ENCODE assay signal across 10 cellular contexts in the genomic region with DNA sequence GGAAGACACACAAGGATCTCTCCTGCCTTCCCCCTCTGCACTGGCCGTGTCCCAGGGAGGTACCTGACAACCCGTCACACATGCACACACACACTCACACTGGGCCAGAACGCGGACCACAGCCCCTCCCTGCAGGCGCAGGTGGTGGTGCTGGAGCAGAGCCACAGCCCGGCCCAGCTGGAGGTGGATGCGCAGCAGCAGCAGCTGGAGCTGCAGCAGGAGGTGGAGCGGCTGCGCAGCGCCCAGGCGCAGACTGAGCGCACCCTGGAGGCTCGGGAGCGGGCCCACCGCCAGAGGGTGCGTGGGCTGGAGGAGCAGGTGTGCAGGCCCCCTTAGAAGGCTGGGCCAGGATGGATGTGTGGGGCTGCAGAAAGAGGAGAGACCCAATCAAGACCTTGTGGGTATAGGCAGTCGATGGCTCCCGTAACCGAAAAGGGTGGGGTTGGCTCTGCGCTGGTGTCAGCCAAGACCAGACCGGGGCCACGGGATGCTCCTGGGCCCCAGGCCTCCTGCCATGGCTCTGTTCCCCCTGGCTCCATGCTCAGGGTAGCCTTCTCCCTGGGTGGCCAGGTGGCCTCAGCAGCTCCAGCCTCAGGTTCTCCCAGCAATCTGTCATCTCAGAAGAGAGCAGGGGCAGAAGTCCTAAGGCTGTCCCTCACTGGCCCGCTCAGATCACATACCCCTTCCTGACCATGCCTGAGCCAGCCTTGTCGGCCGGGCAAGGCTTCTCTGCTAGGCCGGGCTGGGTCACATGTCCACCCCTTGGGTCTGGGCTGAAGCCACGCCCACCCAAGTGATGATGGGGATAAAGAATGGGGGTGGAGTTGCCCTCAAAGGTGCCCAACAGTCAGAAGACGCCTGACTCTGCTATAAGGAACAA. TPM values are rescaled to one million over a fixed set of nuclear protein-coding genes. Genes with fewer than 3 reads are reported as not detected.
DNase-seq lines count a peak whose midpoint lies in the region; FAIRE-seq and TF ChIP-seq lines count a peak whose summit lies in the region.
"Had no signal": no experiment of that assay in that cellular context is flagged by ENCODE, and none has a peak within 500 bp of the region (broad histone marks: within the 10 kb centered on the region; RNA-seq: fewer than 3 reads in every experiment).

No MANE protein-coding gene starts in this region.

- H3K18ac ChIP-seq in mesenchymal stem cell (ENCODE audit: low read depth in 1 of 2, low read length in 2 of 2), result peak overlapping the region in 1 of 2 experiments; percentile 13

- H3K27me3 ChIP-seq in mesenchymal stem cell (ENCODE audit: control insufficient read depth in 1 of 2, insufficient read depth in 1 of 2, low read length in 2 of 2), result no peaks in the 10 kb centered on the region
- H3K27me3 ChIP-seq: SJSA1 had no signal

- in situ Hi-C loops in astrocyte of the spinal cord (cut with HindIII; ENCODE audit: low sequenced_read_pairs), result no loop called here

- no peaks in the 10 kb centered on the region for H3K9me3 ChIP-seq in mesenchymal stem cell (ENCODE audit: control insufficient read depth, low read length)
- H3K9me3 ChIP-seq in kidney (ENCODE audit: control insufficient read depth in 1 of 2, low read length in 2 of 2), result no peaks in the 10 kb centered on the region
- H3K9me3 ChIP-seq: SJSA1 had no signal

- no peak overlapping the region for H2BK5ac ChIP-seq in mesenchymal stem cell (ENCODE audit: low read depth, low read length, poor library complexity, severe bottlenecking)

- no peak overlapping the region for H2BK120ac ChIP-seq in mesenchymal stem cell (ENCODE audit: low read depth, low read length)

- H3K4ac ChIP-seq in mesenchymal stem cell (ENCODE audit: low read depth in 1 of 2, low read length in 2 of 2), result no peak overlapping the region

- no peak for TF ChIP-seq CTCF in astrocyte of the spinal cord (IDR thresholded peaks at IDR 0.05; ENCODE audit: low read depth, low read length)
- no peak for TF ChIP-seq CTCF in kidney (IDR thresholded peaks at IDR 0.05; ENCODE audit: borderline replicate concordance, extremely low read depth, insufficient read depth)

- H3K4me2 ChIP-seq in mesenchymal stem cell (ENCODE audit: low read length, poor library complexity, severe bottlenecking), result no peak overlapping the region

- H3K27ac ChIP-seq in mesenchymal stem cell (ENCODE audit: low read length, poor library complexity, severe bottlenecking) (peak overlapping the region; percentile 6), kidney (ENCODE audit: low read depth in 2 of 2, low read length in 2 of 2) (no peak overlapping the region)
- H3K27ac ChIP-seq: SJSA1 had no signal

- no peak overlapping the region for H2AK5ac ChIP-seq in mesenchymal stem cell (ENCODE audit: low read length, severe bottlenecking)

- no peak overlapping the region for H2BK15ac ChIP-seq in mesenchymal stem cell (ENCODE audit: low read depth, poor library complexity, severe bottlenecking)

- no peak overlapping the region for H3K4me3 ChIP-seq in astrocyte of the spinal cord (ENCODE audit: low read depth, low read length)
- no peak overlapping the region for H3K4me3 ChIP-seq in mesenchymal stem cell (ENCODE audit: insufficient read depth in 1 of 2, low read depth in 1 of 2, low read length in 2 of 2)
- no peak overlapping the region for H3K4me3 ChIP-seq in kidney (ENCODE audit: low read length in 2 of 2)
- H3K4me3 ChIP-seq: SJSA1 had no signal

- peaks cover 6% of the 10 kb centered on the region for H3K79me1 ChIP-seq in mesenchymal stem cell (replicated peaks; ENCODE audit: low read length, poor library complexity, severe bottlenecking)

- H4K91ac ChIP-seq in mesenchymal stem cell (ENCODE audit: low read length), result peak overlapping the region; percentile 25

- H2AFZ ChIP-seq in mesenchymal stem cell (ENCODE audit: low read depth, low read length), result no peak overlapping the region

- FAIRE-seq in kidney (lab: Jason Lieb, UNC) (no peak), GM19239 (lab: Jason Lieb, UNC) (no peak)

- H3K4me1 ChIP-seq in mesenchymal stem cell (ENCODE audit: control insufficient read depth, insufficient read depth, low read depth, low read length) (peaks cover 47% of the 10 kb centered on the region), kidney (ENCODE audit: control insufficient read depth in 1 of 2, insufficient read depth in 1 of 2, low read depth in 1 of 2, low read length in 2 of 2) (no peaks in the 10 kb centered on the region)

- 86% methylated on average over 28 of the region's 28 CpGs for WGBS in mesenchymal stem cell

- no peak overlapping the region for H2BK12ac ChIP-seq in mesenchymal stem cell (ENCODE audit: low read length in 2 of 2)

- DNase-seq in EH (ENCODE audit: low read depth) (peak; percentile 84), NCI-H2081 (lab: John Stamatoyannopoulos, UW) (peak; percentile 79 to 91), astrocyte of the spinal cord (ENCODE audit: low read depth, low spot score) (peak; percentile 64), mesenchymal stem cell (peak; percentile 52), retina (no peak), kidney (no peak), GM19239 (ENCODE audit: insufficient read length, low spot score) (no peak), superior temporal gyrus (ENCODE audit: extremely low spot score) (no peak)
- DNase-seq: Kasumi-1 had no signal

- peak overlapping the region; percentile 52 for H4K8ac ChIP-seq in mesenchymal stem cell (ENCODE audit: low read length)

- H3K36me3 ChIP-seq in mesenchymal stem cell (ENCODE audit: control insufficient read depth in 1 of 2, insufficient read depth in 2 of 2, low read depth in 1 of 2, low read length in 2 of 2) (peaks cover 54 to 78% of the 10 kb centered on the region in 2 experiments), kidney (ENCODE audit: control insufficient read depth in 1 of 2, insufficient read depth in 2 of 2, low read length in 2 of 2) (peaks cover 0 to 3% of the 10 kb centered on the region in 2 donors)
- H3K36me3 ChIP-seq: SJSA1 had no signal

- H3K14ac ChIP-seq in mesenchymal stem cell (ENCODE audit: low read length in 2 of 2), result no peak overlapping the region

- no peak overlapping the region for H3K23ac ChIP-seq in mesenchymal stem cell (ENCODE audit: low read length in 2 of 2)

- intact Hi-C loops in kidney (cut with DNase I), result loop anchor here (10.0 kb wide), 1 partner anchor 73 kb away; no protein-coding TSS in a partner anchor

- peak overlapping the region; percentile 53 for H3K9ac ChIP-seq in mesenchymal stem cell (ENCODE audit: low read length)
- H3K9ac ChIP-seq in kidney (ENCODE audit: low read length in 2 of 2), result no peak overlapping the region

RNA-seq across cellular contexts. Expression of a gene that starts 8.8 kb away (rescaled TPM):
- polyA plus RNA-seq in mesenchymal stem cell (2013, experiment 1 of 2), result 167 TPM
- 167 TPM for polyA plus RNA-seq in mesenchymal stem cell (2013, experiment 2 of 2)
- total RNA-seq in kidney, result 7.2 TPM
- 8.2 TPM for polyA plus RNA-seq in kidney (ENCODE audit: insufficient read depth, low read depth, low replicate concordance)

RNA-seq across cellular contexts. Expression of a gene that starts 40.2 kb away (rescaled TPM):
- 27.8 TPM for polyA plus RNA-seq in mesenchymal stem cell (2013, experiment 1 of 2)
- 27.3 TPM for polyA plus RNA-seq in mesenchymal stem cell (2013, experiment 2 of 2)
- total RNA-seq in kidney, result 38.6 TPM
- polyA plus RNA-seq in kidney (ENCODE audit: insufficient read depth, low read depth, low replicate concordance), result 23.8 TPM

RNA-seq across cellular contexts. Expression of a gene that starts 49.8 kb away (rescaled TPM):
- 7.4 TPM for polyA plus RNA-seq in mesenchymal stem cell (2013, experiment 1 of 2)
- 6.9 TPM for polyA plus RNA-seq in mesenchymal stem cell (2013, experiment 2 of 2)
- 30.5 TPM for total RNA-seq in kidney
- polyA plus RNA-seq in kidney (ENCODE audit: insufficient read depth, low read depth, low replicate concordance), result 10.6 TPM

Comparison
In these comparisons a context has a peak if more than half of its experiments do, and no peak if none do; other contexts are left out.
1. DNase-seq: peak in EH (single experiment), NCI-H2081 (2 of 2), astrocyte of the spinal cord (single experiment) and mesenchymal stem cell (single experiment); none in retina (single experiment), kidney (single experiment), GM19239 (single experiment) and superior temporal gyrus (single experiment).